1 cellular context compared by ENCODE assay signal in the genomic region with DNA sequence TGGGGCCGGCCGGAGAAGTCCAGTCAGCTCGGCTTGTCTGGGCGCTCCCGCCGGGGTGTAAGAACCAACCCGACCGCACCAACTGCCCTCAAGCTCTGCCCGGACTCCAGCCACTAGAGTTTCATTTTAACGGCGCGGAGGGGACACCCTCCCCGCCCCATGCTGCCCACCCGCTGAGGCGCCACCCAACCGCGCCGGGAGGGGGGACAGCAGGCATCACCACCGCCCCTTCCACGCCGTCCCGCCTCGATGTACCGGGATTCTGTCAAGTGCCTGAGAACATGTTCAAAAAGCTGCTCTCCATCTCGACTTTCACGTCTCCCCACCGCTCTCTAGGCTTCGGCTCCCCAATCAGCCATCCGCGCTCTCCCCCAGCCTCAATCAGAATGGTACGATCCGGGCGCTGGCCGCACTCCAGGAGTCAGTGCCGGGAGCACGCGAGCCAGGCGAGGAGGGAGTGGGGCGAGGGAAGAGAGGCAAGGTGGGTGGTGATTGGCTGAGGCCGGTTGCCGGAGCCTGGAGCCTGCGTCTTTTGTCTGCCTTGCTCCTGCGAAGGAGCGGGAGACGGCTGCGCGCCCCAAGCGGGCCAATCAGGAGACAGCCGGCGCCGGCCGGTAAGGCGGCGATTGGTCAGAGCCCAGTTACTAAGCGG.
A peak's percentile ranks its signal among the peaks of the same experiment; 100 is the strongest.
TF ChIP-seq lines count a peak whose summit lies in the region.

A gene (minus strand): TSS at position 101 of the 652 bp plus-strand sequence. CDS start 677 bp downstream, outside the sequence.

TF ChIP-seq in HEK293, 187 proteins besides CTCF, POLR2A, EP300 and RAD21 (continued from another document and continues in another):
- TF ChIP-seq, protein P1, sequence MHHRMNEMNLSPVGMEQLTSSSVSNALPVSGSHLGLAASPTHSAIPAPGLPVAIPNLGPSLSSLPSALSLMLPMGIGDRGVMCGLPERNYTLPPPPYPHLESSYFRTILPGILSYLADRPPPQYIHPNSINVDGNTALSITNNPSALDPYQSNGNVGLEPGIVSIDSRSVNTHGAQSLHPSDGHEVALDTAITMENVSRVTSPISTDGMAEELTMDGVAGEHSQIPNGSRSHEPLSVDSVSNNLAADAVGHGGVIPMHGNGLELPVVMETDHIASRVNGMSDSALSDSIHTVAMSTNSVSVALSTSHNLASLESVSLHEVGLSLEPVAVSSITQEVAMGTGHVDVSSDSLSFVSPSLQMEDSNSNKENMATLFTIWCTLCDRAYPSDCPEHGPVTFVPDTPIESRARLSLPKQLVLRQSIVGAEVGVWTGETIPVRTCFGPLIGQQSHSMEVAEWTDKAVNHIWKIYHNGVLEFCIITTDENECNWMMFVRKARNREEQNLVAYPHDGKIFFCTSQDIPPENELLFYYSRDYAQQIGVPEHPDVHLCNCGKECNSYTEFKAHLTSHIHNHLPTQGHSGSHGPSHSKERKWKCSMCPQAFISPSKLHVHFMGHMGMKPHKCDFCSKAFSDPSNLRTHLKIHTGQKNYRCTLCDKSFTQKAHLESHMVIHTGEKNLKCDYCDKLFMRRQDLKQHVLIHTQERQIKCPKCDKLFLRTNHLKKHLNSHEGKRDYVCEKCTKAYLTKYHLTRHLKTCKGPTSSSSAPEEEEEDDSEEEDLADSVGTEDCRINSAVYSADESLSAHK (tag by site-specific recombination; IDR thresholded peaks at IDR 0.05): peak; percentile 91
- TF ChIP-seq ZNF600 (tag by site-specific recombination; IDR thresholded peaks at IDR 0.05) (peak; percentile 63; the same call in 1 of the 2 replicates), YY2 (tag by site-specific recombination; IDR thresholded peaks at IDR 0.05) (peak; percentile 93), ZBTB21 (tag by site-specific recombination; IDR thresholded peaks at IDR 0.05) (peak; percentile 76), ZNF560 (tag by site-specific recombination; IDR thresholded peaks at IDR 0.05; ENCODE audit: borderline replicate concordance) (no peak), ZNF146 (tag by site-specific recombination; IDR thresholded peaks at IDR 0.05) (peak; percentile 20; the same call in 1 of the 2 replicates), ZNF2 (tag by site-specific recombination; IDR thresholded peaks at IDR 0.05) (peak; percentile 99), ZFP69B (tag by site-specific recombination; IDR thresholded peaks at IDR 0.05) (peak; percentile 94), ZNF211 (tag by site-specific recombination; IDR thresholded peaks at IDR 0.05; ENCODE audit: low read depth) (no peak), ZNF184 (tag by site-specific recombination; IDR thresholded peaks at IDR 0.05) (peak; percentile 63; the same call in 1 of the 2 replicates), ZNF571 (tag by site-specific recombination; IDR thresholded peaks at IDR 0.05) (no peak), ZNF510 (tag by site-specific recombination; IDR thresholded peaks at IDR 0.05; ENCODE audit: insufficient replicate concordance) (no peak), ZNF585B (tag by site-specific recombination; IDR thresholded peaks at IDR 0.05) (no peak), MYNN (tag by site-specific recombination; IDR thresholded peaks at IDR 0.05; ENCODE audit: borderline replicate concordance) (peak; percentile 70; the same call in 1 of the 2 replicates), ZNF621 (tag by site-specific recombination; IDR thresholded peaks at IDR 0.05) (no peak), GLI2 (tag by site-specific recombination; IDR thresholded peaks at IDR 0.05; ENCODE audit: borderline replicate concordance, low read depth) (no peak; the same call in 1 of the 2 replicates), BCL11B (tag by site-specific recombination; IDR thresholded peaks at IDR 0.05; ENCODE audit: low read depth) (peak; percentile 97), ZNF112 (tag by site-specific recombination; IDR thresholded peaks at IDR 0.05) (no peak), ZNF792 (tag by site-specific recombination; IDR thresholded peaks at IDR 0.05) (no peak), ZNF529 (tag by site-specific recombination; IDR thresholded peaks at IDR 0.05; ENCODE audit: insufficient replicate concordance) (no peak), ZNF670 (tag by site-specific recombination; IDR thresholded peaks at IDR 0.05; ENCODE audit: low read depth) (no peak), ZNF416 (tag by site-specific recombination; IDR thresholded peaks at IDR 0.05) (no peak), ZNF133 (tag by site-specific recombination; IDR thresholded peaks at IDR 0.05) (no peak), ZNF157 (tag by site-specific recombination; IDR thresholded peaks at IDR 0.05) (no peak), HOXA7 (CRISPR knock-in tag; IDR thresholded peaks at IDR 0.05; ENCODE audit: borderline replicate concordance) (no peak), ZNF514 (tag by site-specific recombination; IDR thresholded peaks at IDR 0.05) (no peak), ZNF433 (tag by site-specific recombination; IDR thresholded peaks at IDR 0.05; ENCODE audit: low read depth) (no peak), SP3 (tag by site-specific recombination; IDR thresholded peaks at IDR 0.05) (peak; percentile 95), ZNF558 (tag by site-specific recombination; IDR thresholded peaks at IDR 0.05) (peak; percentile 65), ZNF24 (tag by site-specific recombination; IDR thresholded peaks at IDR 0.05) (peak; percentile 97), ZNF426 (tag by site-specific recombination; IDR thresholded peaks at IDR 0.05) (no peak), ZNF274 (IDR thresholded peaks at IDR 0.05; ENCODE audit: low read length) (no peak), ZNF274 (tag by site-specific recombination; IDR thresholded peaks at IDR 0.05; ENCODE audit: borderline replicate concordance) (no peak), ZBTB48 (tag by site-specific recombination; IDR thresholded peaks at IDR 0.05) (peak; percentile 70), ZNF10 (tag by site-specific recombination; IDR thresholded peaks at IDR 0.05) (peak; percentile 72; the same call in 1 of the 2 replicates), TCF7L2 (IDR thresholded peaks at IDR 0.05; ENCODE audit: borderline replicate concordance, low read depth, low read length) (peak; percentile 58; the same call in 1 of the 2 replicates), SETDB1 (IDR thresholded peaks at IDR 0.05; ENCODE audit: insufficient read length, low read length) (peak; percentile 69), ZNF121 (tag by site-specific recombination; IDR thresholded peaks at IDR 0.05) (peak; percentile 44; the same call in 1 of the 2 replicates), ZSCAN23 (tag by site-specific recombination; IDR thresholded peaks at IDR 0.05) (peak; percentile 93), ZNF302 (tag by site-specific recombination; IDR thresholded peaks at IDR 0.05; ENCODE audit: low read depth) (no peak; the same call in 1 of the 2 replicates)
- TF ChIP-seq, protein P2, sequence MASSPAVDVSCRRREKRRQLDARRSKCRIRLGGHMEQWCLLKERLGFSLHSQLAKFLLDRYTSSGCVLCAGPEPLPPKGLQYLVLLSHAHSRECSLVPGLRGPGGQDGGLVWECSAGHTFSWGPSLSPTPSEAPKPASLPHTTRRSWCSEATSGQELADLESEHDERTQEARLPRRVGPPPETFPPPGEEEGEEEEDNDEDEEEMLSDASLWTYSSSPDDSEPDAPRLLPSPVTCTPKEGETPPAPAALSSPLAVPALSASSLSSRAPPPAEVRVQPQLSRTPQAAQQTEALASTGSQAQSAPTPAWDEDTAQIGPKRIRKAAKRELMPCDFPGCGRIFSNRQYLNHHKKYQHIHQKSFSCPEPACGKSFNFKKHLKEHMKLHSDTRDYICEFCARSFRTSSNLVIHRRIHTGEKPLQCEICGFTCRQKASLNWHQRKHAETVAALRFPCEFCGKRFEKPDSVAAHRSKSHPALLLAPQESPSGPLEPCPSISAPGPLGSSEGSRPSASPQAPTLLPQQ (tag by site-specific recombination; IDR thresholded peaks at IDR 0.05): peak; percentile 95
- TF ChIP-seq, protein P3, sequence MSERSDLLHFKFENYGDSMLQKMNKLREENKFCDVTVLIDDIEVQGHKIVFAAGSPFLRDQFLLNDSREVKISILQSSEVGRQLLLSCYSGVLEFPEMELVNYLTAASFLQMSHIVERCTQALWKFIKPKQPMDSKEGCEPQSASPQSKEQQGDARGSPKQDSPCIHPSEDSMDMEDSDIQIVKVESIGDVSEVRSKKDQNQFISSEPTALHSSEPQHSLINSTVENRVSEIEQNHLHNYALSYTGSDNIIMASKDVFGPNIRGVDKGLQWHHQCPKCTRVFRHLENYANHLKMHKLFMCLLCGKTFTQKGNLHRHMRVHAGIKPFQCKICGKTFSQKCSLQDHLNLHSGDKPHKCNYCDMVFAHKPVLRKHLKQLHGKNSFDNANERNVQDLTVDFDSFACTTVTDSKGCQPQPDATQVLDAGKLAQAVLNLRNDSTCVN (tag by site-specific recombination; optimal IDR thresholded peaks at IDR 0.05): peak; percentile 82
- TF ChIP-seq, protein P4, sequence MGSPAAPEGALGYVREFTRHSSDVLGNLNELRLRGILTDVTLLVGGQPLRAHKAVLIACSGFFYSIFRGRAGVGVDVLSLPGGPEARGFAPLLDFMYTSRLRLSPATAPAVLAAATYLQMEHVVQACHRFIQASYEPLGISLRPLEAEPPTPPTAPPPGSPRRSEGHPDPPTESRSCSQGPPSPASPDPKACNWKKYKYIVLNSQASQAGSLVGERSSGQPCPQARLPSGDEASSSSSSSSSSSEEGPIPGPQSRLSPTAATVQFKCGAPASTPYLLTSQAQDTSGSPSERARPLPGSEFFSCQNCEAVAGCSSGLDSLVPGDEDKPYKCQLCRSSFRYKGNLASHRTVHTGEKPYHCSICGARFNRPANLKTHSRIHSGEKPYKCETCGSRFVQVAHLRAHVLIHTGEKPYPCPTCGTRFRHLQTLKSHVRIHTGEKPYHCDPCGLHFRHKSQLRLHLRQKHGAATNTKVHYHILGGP (tag by site-specific recombination; IDR thresholded peaks at IDR 0.05): peak; percentile 49; the same call in 1 of the 2 replicates
- TF ChIP-seq, protein P5, sequence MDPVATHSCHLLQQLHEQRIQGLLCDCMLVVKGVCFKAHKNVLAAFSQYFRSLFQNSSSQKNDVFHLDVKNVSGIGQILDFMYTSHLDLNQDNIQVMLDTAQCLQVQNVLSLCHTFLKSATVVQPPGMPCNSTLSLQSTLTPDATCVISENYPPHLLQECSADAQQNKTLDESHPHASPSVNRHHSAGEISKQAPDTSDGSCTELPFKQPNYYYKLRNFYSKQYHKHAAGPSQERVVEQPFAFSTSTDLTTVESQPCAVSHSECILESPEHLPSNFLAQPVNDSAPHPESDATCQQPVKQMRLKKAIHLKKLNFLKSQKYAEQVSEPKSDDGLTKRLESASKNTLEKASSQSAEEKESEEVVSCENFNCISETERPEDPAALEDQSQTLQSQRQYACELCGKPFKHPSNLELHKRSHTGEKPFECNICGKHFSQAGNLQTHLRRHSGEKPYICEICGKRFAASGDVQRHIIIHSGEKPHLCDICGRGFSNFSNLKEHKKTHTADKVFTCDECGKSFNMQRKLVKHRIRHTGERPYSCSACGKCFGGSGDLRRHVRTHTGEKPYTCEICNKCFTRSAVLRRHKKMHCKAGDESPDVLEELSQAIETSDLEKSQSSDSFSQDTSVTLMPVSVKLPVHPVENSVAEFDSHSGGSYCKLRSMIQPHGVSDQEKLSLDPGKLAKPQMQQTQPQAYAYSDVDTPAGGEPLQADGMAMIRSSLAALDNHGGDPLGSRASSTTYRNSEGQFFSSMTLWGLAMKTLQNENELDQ (tag by site-specific recombination; IDR thresholded peaks at IDR 0.05; ENCODE audit: low read depth): no peak
- TF ChIP-seq, protein P6, sequence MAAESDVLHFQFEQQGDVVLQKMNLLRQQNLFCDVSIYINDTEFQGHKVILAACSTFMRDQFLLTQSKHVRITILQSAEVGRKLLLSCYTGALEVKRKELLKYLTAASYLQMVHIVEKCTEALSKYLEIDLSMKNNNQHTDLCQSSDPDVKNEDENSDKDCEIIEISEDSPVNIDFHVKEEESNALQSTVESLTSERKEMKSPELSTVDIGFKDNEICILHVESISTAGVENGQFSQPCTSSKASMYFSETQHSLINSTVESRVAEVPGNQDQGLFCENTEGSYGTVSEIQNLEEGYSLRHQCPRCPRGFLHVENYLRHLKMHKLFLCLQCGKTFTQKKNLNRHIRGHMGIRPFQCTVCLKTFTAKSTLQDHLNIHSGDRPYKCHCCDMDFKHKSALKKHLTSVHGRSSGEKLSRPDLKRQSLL (tag by site-specific recombination; IDR thresholded peaks at IDR 0.05): peak; percentile 97
- TF ChIP-seq, protein P7, sequence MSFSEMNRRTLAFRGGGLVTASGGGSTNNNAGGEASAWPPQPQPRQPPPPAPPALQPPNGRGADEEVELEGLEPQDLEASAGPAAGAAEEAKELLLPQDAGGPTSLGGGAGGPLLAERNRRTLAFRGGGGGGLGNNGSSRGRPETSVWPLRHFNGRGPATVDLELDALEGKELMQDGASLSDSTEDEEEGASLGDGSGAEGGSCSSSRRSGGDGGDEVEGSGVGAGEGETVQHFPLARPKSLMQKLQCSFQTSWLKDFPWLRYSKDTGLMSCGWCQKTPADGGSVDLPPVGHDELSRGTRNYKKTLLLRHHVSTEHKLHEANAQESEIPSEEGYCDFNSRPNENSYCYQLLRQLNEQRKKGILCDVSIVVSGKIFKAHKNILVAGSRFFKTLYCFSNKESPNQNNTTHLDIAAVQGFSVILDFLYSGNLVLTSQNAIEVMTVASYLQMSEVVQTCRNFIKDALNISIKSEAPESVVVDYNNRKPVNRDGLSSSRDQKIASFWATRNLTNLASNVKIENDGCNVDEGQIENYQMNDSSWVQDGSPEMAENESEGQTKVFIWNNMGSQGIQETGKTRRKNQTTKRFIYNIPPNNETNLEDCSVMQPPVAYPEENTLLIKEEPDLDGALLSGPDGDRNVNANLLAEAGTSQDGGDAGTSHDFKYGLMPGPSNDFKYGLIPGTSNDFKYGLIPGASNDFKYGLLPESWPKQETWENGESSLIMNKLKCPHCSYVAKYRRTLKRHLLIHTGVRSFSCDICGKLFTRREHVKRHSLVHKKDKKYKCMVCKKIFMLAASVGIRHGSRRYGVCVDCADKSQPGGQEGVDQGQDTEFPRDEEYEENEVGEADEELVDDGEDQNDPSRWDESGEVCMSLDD (tag by site-specific recombination; IDR thresholded peaks at IDR 0.05): peak; percentile 93
- TF ChIP-seq, protein P8, sequence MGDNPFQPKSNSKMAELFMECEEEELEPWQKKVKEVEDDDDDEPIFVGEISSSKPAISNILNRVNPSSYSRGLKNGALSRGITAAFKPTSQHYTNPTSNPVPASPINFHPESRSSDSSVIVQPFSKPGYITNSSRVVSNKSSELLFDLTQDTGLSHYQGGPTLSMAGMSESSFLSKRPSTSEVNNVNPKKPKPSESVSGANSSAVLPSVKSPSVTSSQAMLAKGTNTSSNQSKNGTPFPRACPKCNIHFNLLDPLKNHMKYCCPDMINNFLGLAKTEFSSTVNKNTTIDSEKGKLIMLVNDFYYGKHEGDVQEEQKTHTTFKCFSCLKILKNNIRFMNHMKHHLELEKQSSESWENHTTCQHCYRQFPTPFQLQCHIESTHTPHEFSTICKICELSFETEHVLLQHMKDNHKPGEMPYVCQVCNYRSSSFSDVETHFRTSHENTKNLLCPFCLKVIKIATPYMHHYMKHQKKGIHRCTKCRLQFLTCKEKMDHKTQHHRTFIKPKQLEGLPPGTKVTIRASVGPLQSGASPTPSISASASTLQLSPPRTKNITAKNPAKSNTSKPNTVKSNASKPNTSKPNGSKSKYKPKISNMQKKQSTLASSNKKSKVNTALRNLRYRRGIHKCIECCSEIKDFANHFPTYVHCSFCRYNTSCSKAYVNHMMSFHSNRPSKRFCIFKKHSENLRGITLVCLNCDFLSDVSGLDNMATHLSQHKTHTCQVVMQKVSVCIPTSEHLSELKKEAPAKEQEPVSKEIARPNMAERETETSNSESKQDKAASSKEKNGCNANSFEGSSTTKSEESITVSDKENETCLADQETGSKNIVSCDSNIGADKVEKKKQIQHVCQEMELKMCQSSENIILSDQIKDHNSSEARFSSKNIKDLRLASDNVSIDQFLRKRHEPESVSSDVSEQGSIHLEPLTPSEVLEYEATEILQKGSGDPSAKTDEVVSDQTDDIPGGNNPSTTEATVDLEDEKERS (tag by site-specific recombination; IDR thresholded peaks at IDR 0.05): peak; percentile 82; the same call in 1 of the 2 replicates
